In the genomic region with DNA sequence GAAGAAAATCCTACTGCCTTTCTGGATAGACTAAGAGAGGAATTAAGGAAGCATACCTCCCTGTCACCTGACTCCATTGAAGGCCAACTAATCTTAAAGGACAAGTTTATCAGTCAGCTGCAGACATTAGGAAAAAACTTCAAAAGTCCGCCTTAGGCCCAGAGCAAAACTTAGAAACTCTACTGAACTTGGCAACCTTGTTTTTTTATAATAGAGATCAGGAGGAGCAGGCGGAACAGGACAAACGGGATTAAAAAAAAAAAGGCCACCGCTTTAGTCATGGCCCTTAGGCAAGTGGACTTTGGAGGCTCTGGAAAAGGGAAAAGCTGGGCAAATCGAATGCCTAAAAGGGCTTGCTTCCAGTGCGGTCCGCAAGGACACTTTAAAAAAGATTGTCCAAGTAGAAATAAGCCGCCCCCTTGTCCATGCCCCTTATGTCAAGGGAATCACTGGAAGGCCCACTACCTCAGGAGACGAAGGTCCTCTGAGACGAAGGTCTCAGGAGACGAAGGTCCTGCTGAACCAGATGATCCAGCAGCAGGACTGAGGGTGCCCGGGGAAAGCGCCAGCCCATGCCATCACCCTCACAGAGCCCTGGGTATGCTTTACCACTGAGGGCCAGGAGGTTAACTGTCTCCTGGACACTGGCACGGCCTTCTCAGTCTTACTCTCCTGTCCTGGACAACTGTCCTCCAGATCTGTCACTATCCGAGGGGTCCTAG, we compare ENCODE assay signal across 7 cellular contexts. TPM values are rescaled to one million over a fixed set of nuclear protein-coding genes. Genes with fewer than 3 reads are reported as not detected.
A peak's percentile ranks its signal among the peaks of the same experiment; 100 is the strongest.
DNase-seq lines count a peak whose midpoint lies in the region; ATAC-seq, FAIRE-seq and TF ChIP-seq lines count a peak whose summit lies in the region.
"Not testable (repeated sequence)": the region's sequence is repeated elsewhere in the genome, so short reads cannot be mapped to it uniquely, and the experiment has no call there.

No MANE protein-coding gene starts in this region.

- H2AFZ ChIP-seq in K562 (ENCODE audit: low read depth, low read length); trophoblast cell (ENCODE audit: insufficient read depth, low read length, poor library complexity): not testable (repeated sequence)

- peaks cover 81% of the 10 kb centered on the region for H3K79me2 ChIP-seq in K562 (ENCODE audit: control insufficient read depth, insufficient read depth, low read length)
- not testable (repeated sequence) for H3K79me2 ChIP-seq in trophoblast cell (ENCODE audit: control insufficient read depth, insufficient read depth, low read length, poor library complexity)

- H3K9me3 ChIP-seq in K562 (replicated peaks; ENCODE audit: control insufficient read depth, insufficient read depth, low read depth, low read length); liver (ENCODE audit: control insufficient read depth in 4 of 4, low read length in 3 of 4); trophoblast cell (ENCODE audit: insufficient read depth, low read depth, low read length): not testable (repeated sequence)

- in situ Hi-C loops in K562 (cut with MboI): not testable (repeated sequence)

- not testable (repeated sequence) for H3K27me3 ChIP-seq in K562 (ENCODE audit: control insufficient read depth in 2 of 2, insufficient read depth in 2 of 2, low read length in 2 of 2); liver (ENCODE audit: control insufficient read depth in 4 of 4, insufficient read depth in 4 of 4, low read length in 3 of 4); trophoblast cell (ENCODE audit: insufficient read depth, low read length)

- H3K4me3 ChIP-seq in K562; trophoblast cell (ENCODE audit: low read depth, low read length): not testable (repeated sequence)
- peak overlapping the region in 1 of 3 donors; percentile 32 for H3K4me3 ChIP-seq in liver (ENCODE audit: low read depth in 1 of 3, low read length in 3 of 3)

- peak; percentile 77 for DNase-seq in ELF-1 (ENCODE audit: low read depth, low spot score)
- peak; percentile 18 for DNase-seq in SIG-M5 treated with dmso at 0.1 percent for 504 hours (lab: John Stamatoyannopoulos, UW; ENCODE audit: unreplicated experiment)
- peak in 1 of 4 experiments; percentile 64 for DNase-seq in K562 (ENCODE audit: extremely low read depth in 1 of 4, low spot score in 3 of 4)
- DNase-seq in effector memory CD8-positive, alpha-beta T cell: not testable (repeated sequence)
- DNase-seq in trophoblast cell: peak; percentile 71 to 86

- not testable (repeated sequence) for H4K91ac ChIP-seq in trophoblast cell (ENCODE audit: low read depth, low read length)

- not testable (repeated sequence) for H3K79me1 ChIP-seq in trophoblast cell (ENCODE audit: low read length)

- peak overlapping the region; percentile 75 for H3K18ac ChIP-seq in trophoblast cell (ENCODE audit: low read length)

- peak overlapping the region; percentile 73 for H4K8ac ChIP-seq in trophoblast cell (ENCODE audit: low read depth, low read length)

- TF ChIP-seq POLR2A in K562 (conservative IDR thresholded peaks at IDR 0.05): not testable (repeated sequence)

- TF ChIP-seq RAD21 in K562 (CRISPR knock-in tag; conservative IDR thresholded peaks at IDR 0.05 in 1 of 2, IDR thresholded peaks at IDR 0.05 in 1 of 2); liver (IDR thresholded peaks at IDR 0.05): not testable (repeated sequence)

- not testable (repeated sequence) for H3K27me3 Mint-ChIP-seq in effector memory CD8-positive, alpha-beta T cell

- CTCF ChIA-PET in K562 (lab: Yijun Ruan, JAX; ENCODE audit: low intra/inter-chr PET ratio): not testable (repeated sequence)

- not testable (repeated sequence) for H2AK5ac ChIP-seq in trophoblast cell (ENCODE audit: low read length)

- H3K4me2 ChIP-seq in K562 (ENCODE audit: insufficient read depth, low read length): peak overlapping the region; percentile 39
- not testable (repeated sequence) for H3K4me2 ChIP-seq in trophoblast cell (ENCODE audit: low read length)

- H2BK120ac ChIP-seq in trophoblast cell (ENCODE audit: insufficient read depth, low read length, poor library complexity): peak overlapping the region; percentile 60

- not testable (repeated sequence) for H3K23ac ChIP-seq in trophoblast cell (ENCODE audit: low read length)

- H3K27ac ChIP-seq in 22Rv1: peak overlapping the region; percentile 52
- H3K27ac ChIP-seq in K562 (ENCODE audit: extremely low read depth, low read depth, low read length): peak overlapping the region; percentile 57
- peak overlapping the region; percentile 28 to 54 for H3K27ac ChIP-seq in liver (ENCODE audit: low read depth in 1 of 2, low read length in 2 of 2)
- peak overlapping the region; percentile 39 for H3K27ac ChIP-seq in trophoblast cell (ENCODE audit: low read depth, low read length)

- 50% methylated on average over 13 of the region's 15 CpGs for WGBS in K562 (ENCODE audit: insufficient coverage, low coverage, missing lambda C conversion rate)
- WGBS in liver: 56% methylated on average over 15 of the region's 15 CpGs
- WGBS in trophoblast cell (ENCODE audit: extremely low coverage, insufficient coverage, insufficient read length): no CpG with 5 or more reads among the region's 15 CpGs

- not testable (repeated sequence) for TF ChIP-seq CTCF in 22Rv1 (IDR thresholded peaks at IDR 0.05); K562 (IDR thresholded peaks at IDR 0.05 in 2 of 3, conservative IDR thresholded peaks at IDR 0.05 in 1 of 3; ENCODE audit: insufficient read depth in 2 of 3, low read depth in 1 of 3, low read length in 3 of 3); liver (IDR thresholded peaks at IDR 0.05; ENCODE audit: low read depth, low read length, missing input control)

- H3K9me3 Mint-ChIP-seq in effector memory CD8-positive, alpha-beta T cell: not testable (repeated sequence)

- H3K27ac Mint-ChIP-seq in effector memory CD8-positive, alpha-beta T cell: peak overlapping the region; percentile 0 to 59

- FAIRE-seq in K562 (lab: Jason Lieb, UNC): peak; percentile 32

- H4K12ac ChIP-seq in trophoblast cell (ENCODE audit: low read depth, low read length): not testable (repeated sequence)

- peak; percentile 55 for ATAC-seq in K562
- not testable (repeated sequence) for ATAC-seq in effector memory CD8-positive, alpha-beta T cell (replicated peaks)

- peaks cover 16% of the 10 kb centered on the region; the same call in 2 of the 3 replicates for H3K36me3 ChIP-seq in K562 (ENCODE audit: control insufficient read depth, insufficient read depth, low read length)
- H3K36me3 ChIP-seq in liver (ENCODE audit: control insufficient read depth in 4 of 4, insufficient read depth in 3 of 4, low read depth in 1 of 4, low read length in 3 of 4); trophoblast cell (ENCODE audit: control insufficient read depth in 1 of 2, insufficient read depth in 2 of 2, low read length in 2 of 2): not testable (repeated sequence)

- peak overlapping the region; percentile 17 to 85; a peak in 3 of 4 replicates for H3K9ac ChIP-seq in K562 (ENCODE audit: insufficient read depth in 1 of 2, low read depth in 2 of 2, low read length in 2 of 2)
- not testable (repeated sequence) for H3K9ac ChIP-seq in liver (ENCODE audit: low read depth in 1 of 2, low read length in 2 of 2); trophoblast cell (ENCODE audit: low read length)

- not testable (repeated sequence) for H3K4me3 Mint-ChIP-seq in effector memory CD8-positive, alpha-beta T cell

- intact Hi-C loops in K562 (cut with micrococcal nuclease): loop anchor here (10.0 kb wide), 1 partner anchor 555 kb away; no protein-coding TSS in a partner anchor

- peak overlapping the region; percentile 86 for H2BK5ac ChIP-seq in trophoblast cell (ENCODE audit: low read depth, low read length, poor library complexity)

- H3K36me3 Mint-ChIP-seq in effector memory CD8-positive, alpha-beta T cell (ENCODE audit: insufficient read depth): peaks cover 20% of the 10 kb centered on the region

- peak; percentile 43; the same call in 1 of the 2 replicates for TF ChIP-seq EP300 in K562 (IDR thresholded peaks at IDR 0.05; ENCODE audit: low read length)

- H4K20me1 ChIP-seq in K562 (replicated peaks; ENCODE audit: control insufficient read depth, insufficient read depth, low read length): not testable (repeated sequence)

- peaks cover 44 to 45% of the 10 kb centered on the region in 2 donors for H3K4me1 Mint-ChIP-seq in effector memory CD8-positive, alpha-beta T cell (ENCODE audit: low read depth in 2 of 2)

- BruUV-seq in K562 (replicated peaks; lab: Mats Ljungman, UMichigan): not testable (repeated sequence)

- H3K9me1 ChIP-seq in K562 (ENCODE audit: control insufficient read depth, insufficient read depth, low read length): not testable (repeated sequence)

- peak overlapping the region; percentile 70 for H3K14ac ChIP-seq in trophoblast cell (ENCODE audit: low read length)

- peak overlapping the region; percentile 64 for H2BK12ac ChIP-seq in trophoblast cell (ENCODE audit: low read length)

- not testable (repeated sequence) for H3K4ac ChIP-seq in trophoblast cell (ENCODE audit: low read depth, low read length)

- POLR2A ChIA-PET in K562 (lab: Yijun Ruan, JAX): not testable (repeated sequence)

- not testable (repeated sequence) for H3K4me1 ChIP-seq in K562 (replicated peaks in 1 of 2; ENCODE audit: control insufficient read depth in 2 of 2, insufficient read depth in 2 of 2, low read length in 2 of 2)
- H3K4me1 ChIP-seq in liver (ENCODE audit: control insufficient read depth in 4 of 4, insufficient read depth in 4 of 4, low read length in 3 of 4) (peaks cover 0 to 45% (median 30%) of the 10 kb centered on the region in 4 donors), trophoblast cell (ENCODE audit: control insufficient read depth in 1 of 2, insufficient read depth in 2 of 2, low read length in 2 of 2) (peaks cover 8 to 10% of the 10 kb centered on the region in 2 experiments)

RNA-seq across cellular contexts. Expression of a gene that starts 8.2 kb away (rescaled TPM):
- 49.2 and 215 TPM in 2 replicates for total RNA-seq in K562 (2011; cell fraction: chromatin; rRNA removed; ENCODE audit: low replicate concordance)
- total RNA-seq in K562 (2011; cell fraction: nucleolus; rRNA removed): 16.2 and 31.5 TPM in 2 replicates
- total RNA-seq in K562 (2011; cell fraction: nucleoplasm; rRNA removed): 48.9 and 50.1 TPM in 2 replicates
- 20.6 and 28.4 TPM in 2 replicates for total RNA-seq in K562 (2014; rRNA removed)
- 27.3 and 31.6 TPM in 2 replicates for total RNA-seq in K562 (2014; rRNA removed; fragmentation: Illumina TruSeq; extraction: Trizol)
- 19.9 and 24.6 TPM in 2 replicates for total RNA-seq in K562 (2015; rRNA removed; fragmentation: Illumina TruSeq; extraction: Trizol)
- total RNA-seq in K562 (2021): 17.2 and 22.0 TPM in 2 replicates
- 18.0 and 21.0 TPM in 2 replicates for polyA plus RNA-seq in K562 (2011; rRNA removed)
- polyA plus RNA-seq in K562 (2011; cell fraction: cytosol; rRNA removed): 2.0 and 4.0 TPM in 2 replicates
- polyA plus RNA-seq in K562 (2011; cell fraction: nucleus; rRNA removed): 28.9 and 30.4 TPM in 2 replicates
- polyA plus RNA-seq in K562 (2012): 6.9 and 7.2 TPM in 2 replicates
- 11.5 and 12.3 TPM in 2 replicates for polyA plus RNA-seq in K562 (2014; fragmentation: Illumina TruSeq; extraction: Trizol)
- 1 to 10 TPM; 3.1 to 7.2 TPM for polyA plus RNA-seq in K562 (2014; fragmentation: Nextera tagmentation; extraction: Ambion mirVana)
- 6.1 and 14.3 TPM in 2 replicates for polyA plus RNA-seq in K562 (2014; rRNA removed)
- 73.0 and 94.1 TPM in 2 replicates for polyA minus RNA-seq in K562 (2011; rRNA and poly(A)+ RNA removed)
- polyA minus RNA-seq in K562 (2011; cell fraction: cytosol; rRNA and poly(A)+ RNA removed): 19.4 and 26.7 TPM in 2 replicates
- 57.6 and 127 TPM in 2 replicates for polyA minus RNA-seq in K562 (2011; cell fraction: nucleus; rRNA and poly(A)+ RNA removed)
- total RNA-seq in liver: 10 to 100 TPM; 31.9 to 41.4 TPM
- 10 to 100 TPM in 1 of 2 donors, 1 to 10 TPM in 1; 4.3 to 19.8 TPM for polyA plus RNA-seq in liver
- 12.4 and 14.8 TPM in 2 replicates for polyA plus RNA-seq in trophoblast cell (2013)
